ENCODE assay signal across 1 cellular context in the genomic region with DNA sequence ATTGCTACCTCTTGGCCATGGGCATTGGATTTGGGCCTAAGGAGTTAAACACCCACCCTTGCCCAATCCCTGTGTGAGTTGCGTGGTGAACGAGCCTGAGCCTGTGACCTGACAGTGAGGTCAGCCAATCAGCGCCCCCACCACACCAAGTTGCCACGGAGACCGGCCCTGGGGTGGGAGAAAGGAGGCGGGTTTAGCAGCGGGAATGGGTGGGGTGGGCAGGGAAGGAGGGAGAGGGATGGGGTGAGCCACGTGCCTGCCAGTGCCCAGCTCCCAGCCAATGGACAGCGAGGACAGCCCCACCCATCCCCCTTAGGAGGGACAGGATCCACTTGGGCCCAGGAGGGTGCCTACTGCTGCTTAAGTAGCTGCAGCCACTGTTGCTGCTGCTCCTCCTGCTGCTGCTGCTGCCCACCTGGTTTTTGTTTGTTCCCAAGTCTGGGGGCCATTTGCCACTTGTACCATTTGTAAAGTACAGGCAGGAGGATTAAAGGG.
TF ChIP-seq lines count a peak whose summit lies in the region.

No MANE protein-coding gene starts in this region.

TF ChIP-seq in WTC11, 78 proteins besides CTCF, POLR2A, EP300 and RAD21 (continued from another document):
- TF ChIP-seq, protein P1, sequence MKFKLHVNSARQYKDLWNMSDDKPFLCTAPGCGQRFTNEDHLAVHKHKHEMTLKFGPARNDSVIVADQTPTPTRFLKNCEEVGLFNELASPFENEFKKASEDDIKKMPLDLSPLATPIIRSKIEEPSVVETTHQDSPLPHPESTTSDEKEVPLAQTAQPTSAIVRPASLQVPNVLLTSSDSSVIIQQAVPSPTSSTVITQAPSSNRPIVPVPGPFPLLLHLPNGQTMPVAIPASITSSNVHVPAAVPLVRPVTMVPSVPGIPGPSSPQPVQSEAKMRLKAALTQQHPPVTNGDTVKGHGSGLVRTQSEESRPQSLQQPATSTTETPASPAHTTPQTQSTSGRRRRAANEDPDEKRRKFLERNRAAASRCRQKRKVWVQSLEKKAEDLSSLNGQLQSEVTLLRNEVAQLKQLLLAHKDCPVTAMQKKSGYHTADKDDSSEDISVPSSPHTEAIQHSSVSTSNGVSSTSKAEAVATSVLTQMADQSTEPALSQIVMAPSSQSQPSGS (CRISPR knock-in tag; IDR thresholded peaks at IDR 0.05; ENCODE audit: borderline replicate concordance, low read depth): no peak
- TF ChIP-seq, protein P2, sequence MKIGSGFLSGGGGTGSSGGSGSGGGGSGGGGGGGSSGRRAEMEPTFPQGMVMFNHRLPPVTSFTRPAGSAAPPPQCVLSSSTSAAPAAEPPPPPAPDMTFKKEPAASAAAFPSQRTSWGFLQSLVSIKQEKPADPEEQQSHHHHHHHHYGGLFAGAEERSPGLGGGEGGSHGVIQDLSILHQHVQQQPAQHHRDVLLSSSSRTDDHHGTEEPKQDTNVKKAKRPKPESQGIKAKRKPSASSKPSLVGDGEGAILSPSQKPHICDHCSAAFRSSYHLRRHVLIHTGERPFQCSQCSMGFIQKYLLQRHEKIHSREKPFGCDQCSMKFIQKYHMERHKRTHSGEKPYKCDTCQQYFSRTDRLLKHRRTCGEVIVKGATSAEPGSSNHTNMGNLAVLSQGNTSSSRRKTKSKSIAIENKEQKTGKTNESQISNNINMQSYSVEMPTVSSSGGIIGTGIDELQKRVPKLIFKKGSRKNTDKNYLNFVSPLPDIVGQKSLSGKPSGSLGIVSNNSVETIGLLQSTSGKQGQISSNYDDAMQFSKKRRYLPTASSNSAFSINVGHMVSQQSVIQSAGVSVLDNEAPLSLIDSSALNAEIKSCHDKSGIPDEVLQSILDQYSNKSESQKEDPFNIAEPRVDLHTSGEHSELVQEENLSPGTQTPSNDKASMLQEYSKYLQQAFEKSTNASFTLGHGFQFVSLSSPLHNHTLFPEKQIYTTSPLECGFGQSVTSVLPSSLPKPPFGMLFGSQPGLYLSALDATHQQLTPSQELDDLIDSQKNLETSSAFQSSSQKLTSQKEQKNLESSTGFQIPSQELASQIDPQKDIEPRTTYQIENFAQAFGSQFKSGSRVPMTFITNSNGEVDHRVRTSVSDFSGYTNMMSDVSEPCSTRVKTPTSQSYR (CRISPR knock-in tag; IDR thresholded peaks at IDR 0.05): peak; percentile 66; the same call in 1 of the 2 replicates
- TF ChIP-seq TEAD1 (CRISPR knock-in tag; IDR thresholded peaks at IDR 0.05): no peak
- no peak for TF ChIP-seq ZNF263 (CRISPR knock-in tag; IDR thresholded peaks at IDR 0.05; ENCODE audit: low read depth)
- no peak for TF ChIP-seq ATF1 (CRISPR knock-in tag; IDR thresholded peaks at IDR 0.05)
- TF ChIP-seq, protein P3, sequence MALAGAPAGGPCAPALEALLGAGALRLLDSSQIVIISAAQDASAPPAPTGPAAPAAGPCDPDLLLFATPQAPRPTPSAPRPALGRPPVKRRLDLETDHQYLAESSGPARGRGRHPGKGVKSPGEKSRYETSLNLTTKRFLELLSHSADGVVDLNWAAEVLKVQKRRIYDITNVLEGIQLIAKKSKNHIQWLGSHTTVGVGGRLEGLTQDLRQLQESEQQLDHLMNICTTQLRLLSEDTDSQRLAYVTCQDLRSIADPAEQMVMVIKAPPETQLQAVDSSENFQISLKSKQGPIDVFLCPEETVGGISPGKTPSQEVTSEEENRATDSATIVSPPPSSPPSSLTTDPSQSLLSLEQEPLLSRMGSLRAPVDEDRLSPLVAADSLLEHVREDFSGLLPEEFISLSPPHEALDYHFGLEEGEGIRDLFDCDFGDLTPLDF (CRISPR knock-in tag; IDR thresholded peaks at IDR 0.05): no peak
TF ChIP-seq in WTC11: peak in this region for 7.
